ENCODE assay signal across 8 cellular contexts in genomic region chr6:2448826-2449571, GRCh38.
DNase-seq lines count a peak whose midpoint lies in the region; ATAC-seq and TF ChIP-seq lines count a peak whose summit lies in the region.

No MANE protein-coding gene starts in this region.

- H3K27me3 ChIP-seq in smooth muscle cell (ENCODE audit: low read depth) = peaks cover 37% of the 10 kb centered on the region

- H3K9me3 ChIP-seq in iPS-18c (ENCODE audit: control insufficient read depth, insufficient read depth, low read length) (no peaks in the 10 kb centered on the region), smooth muscle cell (replicated peaks; ENCODE audit: low read depth) (no peaks in the 10 kb centered on the region)

- DNase-seq in DMS79 (lab: John Stamatoyannopoulos, UW) (peak; percentile 49), HT-29 (ENCODE audit: low spot score) (peak; percentile 82), NOMO-1 treated with DMSO at 0.1 percent for 48 hours (lab: John Stamatoyannopoulos, UW; ENCODE audit: unreplicated experiment) (peak; percentile 87), astrocyte of the spinal cord (ENCODE audit: low read depth, low spot score) (peak; percentile 77), smooth muscle cell (lab: John Stamatoyannopoulos, UW; ENCODE audit: unreplicated experiment) (no peak), activated gamma-delta T cell (lab: John Stamatoyannopoulos, UW) (no peak)

- TF ChIP-seq CTCF in astrocyte of the spinal cord (IDR thresholded peaks at IDR 0.05; ENCODE audit: low read depth, low read length) (peak; percentile 72), smooth muscle cell (IDR thresholded peaks at IDR 0.05; ENCODE audit: borderline replicate concordance, insufficient read depth, poor library complexity, severe bottlenecking) (peak; percentile 79)

- no peaks in the 10 kb centered on the region for H3F3A ChIP-seq in smooth muscle cell (ENCODE audit: low read depth)

- H3K4me3 ChIP-seq in astrocyte of the spinal cord (ENCODE audit: low read depth, low read length) (peak overlapping the region; percentile 34), iPS-18c (ENCODE audit: insufficient read depth, low read depth, low read length) (peak overlapping the region; percentile 39; the same call in 1 of the 2 replicates), smooth muscle cell (peak overlapping the region; percentile 44)

- H4K20me1 ChIP-seq in smooth muscle cell (ENCODE audit: low read depth) = no peaks in the 10 kb centered on the region

- no peaks in the 10 kb centered on the region for H3K36me3 ChIP-seq in smooth muscle cell (ENCODE audit: low read depth)

- H3K4me2 ChIP-seq in smooth muscle cell = peak overlapping the region; percentile 81

- no peak for ATAC-seq in GM18858 (IDR thresholded peaks at IDR 0.05; ENCODE audit: unreplicated experiment)

- H2AFZ ChIP-seq in smooth muscle cell (ENCODE audit: low read depth) = peak overlapping the region; percentile 78

- H3K9ac ChIP-seq in smooth muscle cell (ENCODE audit: low read depth) = no peak overlapping the region

- H3K79me2 ChIP-seq in smooth muscle cell (ENCODE audit: low read depth) = no peaks in the 10 kb centered on the region

- in situ Hi-C loops in astrocyte of the spinal cord (cut with HindIII; ENCODE audit: low sequenced_read_pairs) = no loop called here

- H3K27ac ChIP-seq in smooth muscle cell (ENCODE audit: low read depth) = no peak overlapping the region

- 15% methylated on average over 22 of the region's 22 CpGs for WGBS in smooth muscle cell (ENCODE audit: low lambda C conversion rate)

- H3K4me1 ChIP-seq in smooth muscle cell (ENCODE audit: low read depth) = no peaks in the 10 kb centered on the region

Comparison
In these comparisons a context has a peak if more than half of its experiments do, and no peak if none do; other contexts are left out.
1. DNase-seq: peak in DMS79 (single experiment), HT-29 (single experiment), NOMO-1 treated with DMSO at 0.1 percent for 48 hours (single experiment) and astrocyte of the spinal cord (single experiment); none in smooth muscle cell (single experiment) and activated gamma-delta T cell (single experiment).
2. Peak in every context shown above with its lines, with median percentiles within 50 percentile points of each other: H3K4me3 ChIP-seq.